1 cellular context compared by ENCODE assay signal in the genomic region with DNA sequence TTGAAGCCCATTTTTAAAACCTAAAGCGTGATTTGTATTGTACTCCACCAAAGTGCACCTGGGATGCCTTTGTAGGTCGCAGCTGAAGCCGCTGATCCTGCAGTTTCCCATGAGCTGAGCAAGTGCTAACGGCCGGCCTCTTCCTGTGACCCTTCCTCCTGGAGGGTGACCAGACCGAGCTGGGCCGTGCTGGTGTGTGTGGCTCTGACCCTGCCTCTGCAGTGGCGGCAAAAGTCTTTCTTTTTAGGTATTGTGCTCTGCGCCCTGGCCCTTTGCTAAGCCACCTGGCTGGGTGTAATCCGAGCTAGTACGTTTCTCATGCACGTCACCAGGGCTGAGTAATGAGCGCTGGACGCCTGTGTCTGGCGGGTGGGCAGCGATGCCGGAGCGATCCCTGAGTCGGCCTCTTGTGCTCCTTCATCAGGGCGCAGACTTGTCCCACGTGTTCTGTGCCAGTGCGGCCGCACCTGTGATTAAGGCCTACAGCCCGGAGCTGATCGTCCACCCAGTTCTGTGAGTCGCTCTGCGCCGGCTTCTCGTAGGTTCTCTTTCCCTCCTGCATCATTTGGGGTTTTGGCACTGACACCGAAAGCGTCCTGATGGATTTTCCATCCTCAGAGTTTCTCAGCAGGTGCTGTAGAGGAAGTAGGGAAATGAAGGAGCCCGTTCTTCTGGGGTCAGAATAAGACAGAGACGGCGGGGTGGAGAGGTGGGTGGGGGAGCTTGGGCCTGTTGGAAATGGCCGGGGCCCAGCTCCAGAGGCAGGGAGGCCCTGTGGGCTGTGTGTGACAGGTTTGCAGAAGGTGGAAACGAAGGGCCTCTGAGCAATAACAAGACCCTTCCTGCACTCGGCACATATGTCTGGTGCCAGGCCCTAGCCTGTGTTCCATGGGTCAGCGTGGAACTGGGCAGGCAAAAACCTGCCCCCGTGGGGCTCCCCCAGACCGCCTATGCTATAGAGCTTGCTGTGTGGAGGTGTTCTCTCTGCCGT.
TF ChIP-seq lines count a peak whose summit lies in the region.

No MANE protein-coding gene starts in this region.

TF ChIP-seq in H1, 55 proteins besides CTCF, POLR2A, EP300 and RAD21:
- TF ChIP-seq EGR1 (IDR thresholded peaks at IDR 0.05; ENCODE audit: borderline replicate concordance, low read depth, low read length), result no peak
- no peak for TF ChIP-seq ZNF274 (IDR thresholded peaks at IDR 0.05; ENCODE audit: borderline replicate concordance, extremely low read depth, low read length)
- TF ChIP-seq, protein P1, sequence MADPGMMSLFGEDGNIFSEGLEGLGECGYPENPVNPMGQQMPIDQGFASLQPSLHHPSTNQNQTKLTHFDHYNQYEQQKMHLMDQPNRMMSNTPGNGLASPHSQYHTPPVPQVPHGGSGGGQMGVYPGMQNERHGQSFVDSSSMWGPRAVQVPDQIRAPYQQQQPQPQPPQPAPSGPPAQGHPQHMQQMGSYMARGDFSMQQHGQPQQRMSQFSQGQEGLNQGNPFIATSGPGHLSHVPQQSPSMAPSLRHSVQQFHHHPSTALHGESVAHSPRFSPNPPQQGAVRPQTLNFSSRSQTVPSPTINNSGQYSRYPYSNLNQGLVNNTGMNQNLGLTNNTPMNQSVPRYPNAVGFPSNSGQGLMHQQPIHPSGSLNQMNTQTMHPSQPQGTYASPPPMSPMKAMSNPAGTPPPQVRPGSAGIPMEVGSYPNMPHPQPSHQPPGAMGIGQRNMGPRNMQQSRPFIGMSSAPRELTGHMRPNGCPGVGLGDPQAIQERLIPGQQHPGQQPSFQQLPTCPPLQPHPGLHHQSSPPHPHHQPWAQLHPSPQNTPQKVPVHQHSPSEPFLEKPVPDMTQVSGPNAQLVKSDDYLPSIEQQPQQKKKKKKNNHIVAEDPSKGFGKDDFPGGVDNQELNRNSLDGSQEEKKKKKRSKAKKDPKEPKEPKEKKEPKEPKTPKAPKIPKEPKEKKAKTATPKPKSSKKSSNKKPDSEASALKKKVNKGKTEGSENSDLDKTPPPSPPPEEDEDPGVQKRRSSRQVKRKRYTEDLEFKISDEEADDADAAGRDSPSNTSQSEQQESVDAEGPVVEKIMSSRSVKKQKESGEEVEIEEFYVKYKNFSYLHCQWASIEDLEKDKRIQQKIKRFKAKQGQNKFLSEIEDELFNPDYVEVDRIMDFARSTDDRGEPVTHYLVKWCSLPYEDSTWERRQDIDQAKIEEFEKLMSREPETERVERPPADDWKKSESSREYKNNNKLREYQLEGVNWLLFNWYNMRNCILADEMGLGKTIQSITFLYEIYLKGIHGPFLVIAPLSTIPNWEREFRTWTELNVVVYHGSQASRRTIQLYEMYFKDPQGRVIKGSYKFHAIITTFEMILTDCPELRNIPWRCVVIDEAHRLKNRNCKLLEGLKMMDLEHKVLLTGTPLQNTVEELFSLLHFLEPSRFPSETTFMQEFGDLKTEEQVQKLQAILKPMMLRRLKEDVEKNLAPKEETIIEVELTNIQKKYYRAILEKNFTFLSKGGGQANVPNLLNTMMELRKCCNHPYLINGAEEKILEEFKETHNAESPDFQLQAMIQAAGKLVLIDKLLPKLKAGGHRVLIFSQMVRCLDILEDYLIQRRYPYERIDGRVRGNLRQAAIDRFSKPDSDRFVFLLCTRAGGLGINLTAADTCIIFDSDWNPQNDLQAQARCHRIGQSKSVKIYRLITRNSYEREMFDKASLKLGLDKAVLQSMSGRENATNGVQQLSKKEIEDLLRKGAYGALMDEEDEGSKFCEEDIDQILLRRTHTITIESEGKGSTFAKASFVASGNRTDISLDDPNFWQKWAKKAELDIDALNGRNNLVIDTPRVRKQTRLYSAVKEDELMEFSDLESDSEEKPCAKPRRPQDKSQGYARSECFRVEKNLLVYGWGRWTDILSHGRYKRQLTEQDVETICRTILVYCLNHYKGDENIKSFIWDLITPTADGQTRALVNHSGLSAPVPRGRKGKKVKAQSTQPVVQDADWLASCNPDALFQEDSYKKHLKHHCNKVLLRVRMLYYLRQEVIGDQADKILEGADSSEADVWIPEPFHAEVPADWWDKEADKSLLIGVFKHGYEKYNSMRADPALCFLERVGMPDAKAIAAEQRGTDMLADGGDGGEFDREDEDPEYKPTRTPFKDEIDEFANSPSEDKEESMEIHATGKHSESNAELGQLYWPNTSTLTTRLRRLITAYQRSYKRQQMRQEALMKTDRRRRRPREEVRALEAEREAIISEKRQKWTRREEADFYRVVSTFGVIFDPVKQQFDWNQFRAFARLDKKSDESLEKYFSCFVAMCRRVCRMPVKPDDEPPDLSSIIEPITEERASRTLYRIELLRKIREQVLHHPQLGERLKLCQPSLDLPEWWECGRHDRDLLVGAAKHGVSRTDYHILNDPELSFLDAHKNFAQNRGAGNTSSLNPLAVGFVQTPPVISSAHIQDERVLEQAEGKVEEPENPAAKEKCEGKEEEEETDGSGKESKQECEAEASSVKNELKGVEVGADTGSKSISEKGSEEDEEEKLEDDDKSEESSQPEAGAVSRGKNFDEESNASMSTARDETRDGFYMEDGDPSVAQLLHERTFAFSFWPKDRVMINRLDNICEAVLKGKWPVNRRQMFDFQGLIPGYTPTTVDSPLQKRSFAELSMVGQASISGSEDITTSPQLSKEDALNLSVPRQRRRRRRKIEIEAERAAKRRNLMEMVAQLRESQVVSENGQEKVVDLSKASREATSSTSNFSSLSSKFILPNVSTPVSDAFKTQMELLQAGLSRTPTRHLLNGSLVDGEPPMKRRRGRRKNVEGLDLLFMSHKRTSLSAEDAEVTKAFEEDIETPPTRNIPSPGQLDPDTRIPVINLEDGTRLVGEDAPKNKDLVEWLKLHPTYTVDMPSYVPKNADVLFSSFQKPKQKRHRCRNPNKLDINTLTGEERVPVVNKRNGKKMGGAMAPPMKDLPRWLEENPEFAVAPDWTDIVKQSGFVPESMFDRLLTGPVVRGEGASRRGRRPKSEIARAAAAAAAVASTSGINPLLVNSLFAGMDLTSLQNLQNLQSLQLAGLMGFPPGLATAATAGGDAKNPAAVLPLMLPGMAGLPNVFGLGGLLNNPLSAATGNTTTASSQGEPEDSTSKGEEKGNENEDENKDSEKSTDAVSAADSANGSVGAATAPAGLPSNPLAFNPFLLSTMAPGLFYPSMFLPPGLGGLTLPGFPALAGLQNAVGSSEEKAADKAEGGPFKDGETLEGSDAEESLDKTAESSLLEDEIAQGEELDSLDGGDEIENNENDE (IDR thresholded peaks at IDR 0.05; ENCODE audit: insufficient replicate concordance, low read length), result no peak
- TF ChIP-seq, protein P2, sequence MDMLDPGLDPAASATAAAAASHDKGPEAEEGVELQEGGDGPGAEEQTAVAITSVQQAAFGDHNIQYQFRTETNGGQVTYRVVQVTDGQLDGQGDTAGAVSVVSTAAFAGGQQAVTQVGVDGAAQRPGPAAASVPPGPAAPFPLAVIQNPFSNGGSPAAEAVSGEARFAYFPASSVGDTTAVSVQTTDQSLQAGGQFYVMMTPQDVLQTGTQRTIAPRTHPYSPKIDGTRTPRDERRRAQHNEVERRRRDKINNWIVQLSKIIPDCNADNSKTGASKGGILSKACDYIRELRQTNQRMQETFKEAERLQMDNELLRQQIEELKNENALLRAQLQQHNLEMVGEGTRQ (IDR thresholded peaks at IDR 0.05; ENCODE audit: low read length), result no peak
- no peak for TF ChIP-seq SIRT6 (IDR thresholded peaks at IDR 0.05; ENCODE audit: low read length)
